ENCODE assay signal across 15 cellular contexts in genomic region chr5:87541668-87542067, GRCh38.
"Had no signal": no experiment of that assay in that cellular context is flagged by ENCODE, and none has a peak within 500 bp of the region (broad histone marks: within the 10 kb centered on the region; RNA-seq: fewer than 3 reads in every experiment).

No MANE protein-coding gene starts in this region.

- H3K36me3 Mint-ChIP-seq: activated naive CD8-positive, alpha-beta T cell; naive thymus-derived CD4-positive, alpha-beta T cell had no signal

- H3K4me3 ChIP-seq: gastrocnemius medialis, mucosa of descending colon, transverse colon had no signal

- H3K4me3 Mint-ChIP-seq: activated CD8-positive, alpha-beta T cell treated with anti-CD3 and anti-CD28 coated beads for 36 hours; activated naive CD8-positive, alpha-beta T cell; effector memory CD8-positive, alpha-beta T cell; naive thymus-derived CD4-positive, alpha-beta T cell had no signal

- H3K27me3 Mint-ChIP-seq: effector memory CD8-positive, alpha-beta T cell had no signal

- H3K4me1 Mint-ChIP-seq: naive thymus-derived CD4-positive, alpha-beta T cell had no signal

- H3K9ac ChIP-seq: parathyroid adenoma had no signal

- H3K36me3 ChIP-seq: gastrocnemius medialis, neutrophil, transverse colon had no signal

- H3K9me3 ChIP-seq: gastrocnemius medialis, mucosa of descending colon, neutrophil, transverse colon had no signal

- ATAC-seq: activated CD8-positive, alpha-beta T cell treated with anti-CD3 and anti-CD28 coated beads for 36 hours; effector memory CD8-positive, alpha-beta T cell; gastrocnemius medialis; naive thymus-derived CD4-positive, alpha-beta T cell had no signal

- H3K27me3 ChIP-seq: gastrocnemius medialis, neutrophil, transverse colon had no signal

- DNase-seq: activated CD4-positive, alpha-beta T cell treated with anti-CD3 and anti-CD28 coated beads for 4 hours; activated CD8-positive, alpha-beta memory T cell treated with anti-CD3 and anti-CD28 coated beads, Interleukin-2, amount 50 U/mL, for 4 hours; activated CD8-positive, alpha-beta T cell treated with anti-CD3 and anti-CD28 coated beads for 36 hours; activated gamma-delta T cell treated with Interleukin-2 at 50 U/mL for 16 hours; activated T-cell treated with anti-CD3 and anti-CD28 coated beads, Interleukin-2, amount 50 U/mL, for 48 hours; effector memory CD8-positive, alpha-beta T cell; naive thymus-derived CD4-positive, alpha-beta T cell; stimulated activated CD4-positive, alpha-beta T cell treated with anti-CD3 and anti-CD28 coated beads, Interleukin-2, amount 100 ng/mL, for 48 hours; stimulated activated naive CD4-positive, alpha-beta T cell had no signal

- H3K9me3 Mint-ChIP-seq: activated CD8-positive, alpha-beta T cell treated with anti-CD3 and anti-CD28 coated beads for 36 hours; effector memory CD8-positive, alpha-beta T cell had no signal

- H3K4me1 ChIP-seq: gastrocnemius medialis, parathyroid adenoma had no signal

- H3K27ac Mint-ChIP-seq: activated CD8-positive, alpha-beta T cell treated with anti-CD3 and anti-CD28 coated beads for 36 hours; activated naive CD8-positive, alpha-beta T cell; effector memory CD8-positive, alpha-beta T cell; naive thymus-derived CD4-positive, alpha-beta T cell had no signal
